ENCODE assay signal across 1 cellular context in the genomic region with DNA sequence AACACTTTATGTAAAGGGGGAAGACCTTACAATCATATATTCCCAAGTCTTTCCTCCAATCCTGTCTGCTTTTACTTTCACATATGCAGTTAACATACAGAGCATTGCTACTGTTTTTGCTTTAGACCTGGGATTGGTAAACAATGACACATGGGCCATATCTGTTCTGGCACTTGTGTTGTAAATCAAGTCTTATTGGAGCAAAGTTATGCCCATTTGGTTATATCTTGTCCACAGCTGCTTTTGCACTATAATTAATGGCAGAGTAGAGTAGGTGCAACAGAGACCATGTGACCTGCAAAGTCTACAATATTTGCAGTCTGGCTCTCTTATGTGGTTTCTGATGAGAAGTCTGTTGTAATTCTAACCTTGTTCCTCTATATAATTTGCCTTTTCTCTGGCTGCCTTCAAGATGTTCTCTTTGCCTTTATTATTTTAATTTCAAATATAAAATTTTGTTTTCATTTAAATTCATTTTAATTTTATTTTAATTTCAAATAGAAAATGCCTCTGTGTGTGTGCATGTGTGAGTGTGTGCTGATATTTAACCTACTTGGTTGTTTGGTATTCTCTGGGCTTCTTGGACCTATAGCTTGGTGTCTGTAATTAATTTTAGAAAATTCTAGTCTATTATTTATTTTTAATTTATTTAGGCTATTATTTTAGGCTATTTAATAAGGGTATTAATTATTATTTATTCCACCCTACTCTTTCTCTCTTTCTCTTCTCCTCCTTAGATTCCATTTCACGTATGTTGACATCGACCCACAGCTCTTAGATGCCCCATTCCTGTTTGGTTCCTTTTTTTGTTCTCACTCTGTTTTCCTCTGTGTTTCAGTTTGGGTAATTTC.
TF ChIP-seq lines count a peak whose summit lies in the region.

No MANE protein-coding gene starts in this region.

TF ChIP-seq in K562, 482 proteins besides CTCF, POLR2A, EP300 and RAD21:
- no peak for TF ChIP-seq RHOXF2B (CRISPR knock-in tag; conservative IDR thresholded peaks at IDR 0.05)
- no peak for TF ChIP-seq SAFB (IDR thresholded peaks at IDR 0.05; ENCODE audit: borderline replicate concordance, low read depth, low read length)
- no peak for TF ChIP-seq ZNF282 (CRISPR knock-in tag; IDR thresholded peaks at IDR 0.05)
- TF ChIP-seq, protein P1, sequence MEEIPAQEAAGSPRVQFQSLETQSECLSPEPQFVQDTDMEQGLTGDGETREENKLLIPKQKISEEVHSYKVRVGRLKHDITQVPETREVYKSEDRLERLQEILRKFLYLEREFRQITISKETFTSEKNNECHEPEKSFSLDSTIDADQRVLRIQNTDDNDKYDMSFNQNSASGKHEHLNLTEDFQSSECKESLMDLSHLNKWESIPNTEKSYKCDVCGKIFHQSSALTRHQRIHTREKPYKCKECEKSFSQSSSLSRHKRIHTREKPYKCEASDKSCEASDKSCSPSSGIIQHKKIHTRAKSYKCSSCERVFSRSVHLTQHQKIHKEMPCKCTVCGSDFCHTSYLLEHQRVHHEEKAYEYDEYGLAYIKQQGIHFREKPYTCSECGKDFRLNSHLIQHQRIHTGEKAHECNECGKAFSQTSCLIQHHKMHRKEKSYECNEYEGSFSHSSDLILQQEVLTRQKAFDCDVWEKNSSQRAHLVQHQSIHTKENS (CRISPR knock-in tag; IDR thresholded peaks at IDR 0.05): no peak
- TF ChIP-seq GATAD2B (IDR thresholded peaks at IDR 0.05; ENCODE audit: borderline replicate concordance): no peak
- no peak for TF ChIP-seq GABPA (tag; conservative IDR thresholded peaks at IDR 0.05; ENCODE audit: low read depth)
- TF ChIP-seq MYNN (IDR thresholded peaks at IDR 0.05): no peak
- no peak for TF ChIP-seq MYNN (CRISPR knock-in tag; IDR thresholded peaks at IDR 0.05)
- 0 out of 4 replicates have a peak, but pooled peaks of 1 of the 2 experiments have one; percentile 17 for TF ChIP-seq KDM1A (IDR thresholded peaks at IDR 0.05)
- TF ChIP-seq PBX2 (CRISPR knock-in tag; IDR thresholded peaks at IDR 0.05; ENCODE audit: low read depth): no peak
- TF ChIP-seq PBX2 (tag; conservative IDR thresholded peaks at IDR 0.05; ENCODE audit: low read depth): peak; percentile 70
- no peak for TF ChIP-seq KDM2B (CRISPR knock-in tag; IDR thresholded peaks at IDR 0.05)
- TF ChIP-seq ZBTB34 (CRISPR knock-in tag; IDR thresholded peaks at IDR 0.05): no peak
- TF ChIP-seq ZNF384 (IDR thresholded peaks at IDR 0.05; ENCODE audit: low read depth, low read length): no peak
- TF ChIP-seq ATF1 (CRISPR knock-in tag; IDR thresholded peaks at IDR 0.05): no peak
- no peak for TF ChIP-seq ATF1 (tag; IDR thresholded peaks at IDR 0.05)
- no peak for TF ChIP-seq TCF3 (CRISPR knock-in tag; IDR thresholded peaks at IDR 0.05)
- TF ChIP-seq CBFA2T3 (IDR thresholded peaks at IDR 0.05): 0 out of 2 replicates have a peak, but pooled peaks have one; percentile 13
- no peak for TF ChIP-seq HNRNPH1 (optimal IDR thresholded peaks at IDR 0.05; ENCODE audit: low read depth, low read length)
- TF ChIP-seq HMGXB4 (CRISPR knock-in tag; IDR thresholded peaks at IDR 0.05): no peak
- TF ChIP-seq ILK (tag; IDR thresholded peaks at IDR 0.05; ENCODE audit: borderline replicate concordance, low read depth): no peak
- peak; percentile 56 for TF ChIP-seq MEIS2 (IDR thresholded peaks at IDR 0.05; ENCODE audit: partially characterized antibody)
- no peak for TF ChIP-seq ZNF121 (CRISPR knock-in tag; conservative IDR thresholded peaks at IDR 0.05)
- TF ChIP-seq NR0B1 (IDR thresholded peaks at IDR 0.05; ENCODE audit: partially characterized antibody): no peak
- TF ChIP-seq RBM39 (optimal IDR thresholded peaks at IDR 0.05; ENCODE audit: low read depth, low read length): no peak
- no peak for TF ChIP-seq ZNF3 (CRISPR knock-in tag; IDR thresholded peaks at IDR 0.05)
- no peak for TF ChIP-seq TAL1 (IDR thresholded peaks at IDR 0.05)
- TF ChIP-seq KAT7 (CRISPR knock-in tag; IDR thresholded peaks at IDR 0.05; ENCODE audit: borderline replicate concordance): no peak
- no peak for TF ChIP-seq MITF (IDR thresholded peaks at IDR 0.05)
- TF ChIP-seq ZNF311 (CRISPR knock-in tag; IDR thresholded peaks at IDR 0.05): no peak
- TF ChIP-seq, protein P2, sequence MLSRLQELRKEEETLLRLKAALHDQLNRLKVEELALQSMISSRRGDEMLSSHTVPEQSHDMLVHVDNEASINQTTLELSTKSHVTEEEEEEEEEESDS (CRISPR knock-in tag; IDR thresholded peaks at IDR 0.05): no peak
- no peak for TF ChIP-seq NR2F6 (CRISPR knock-in tag; IDR thresholded peaks at IDR 0.05)
- TF ChIP-seq TBL1XR1 (IDR thresholded peaks at IDR 0.05; ENCODE audit: low read length in 2 of 2): no peak
- TF ChIP-seq, protein P3, sequence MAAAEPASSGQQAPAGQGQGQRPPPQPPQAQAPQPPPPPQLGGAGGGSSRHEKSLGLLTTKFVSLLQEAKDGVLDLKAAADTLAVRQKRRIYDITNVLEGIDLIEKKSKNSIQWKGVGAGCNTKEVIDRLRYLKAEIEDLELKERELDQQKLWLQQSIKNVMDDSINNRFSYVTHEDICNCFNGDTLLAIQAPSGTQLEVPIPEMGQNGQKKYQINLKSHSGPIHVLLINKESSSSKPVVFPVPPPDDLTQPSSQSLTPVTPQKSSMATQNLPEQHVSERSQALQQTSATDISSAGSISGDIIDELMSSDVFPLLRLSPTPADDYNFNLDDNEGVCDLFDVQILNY (CRISPR knock-in tag; IDR thresholded peaks at IDR 0.05): no peak
